In genomic region chrX:107076158-107076557, GRCh38 we compare ENCODE assay signal across 30 cellular contexts.
"Had no signal": no experiment of that assay in that cellular context is flagged by ENCODE, and none has a peak within 500 bp of the region (broad histone marks: within the 10 kb centered on the region; RNA-seq: fewer than 3 reads in every experiment).

No MANE protein-coding gene starts in this region.

- H2AFZ ChIP-seq: neural progenitor cell, parathyroid adenoma had no signal

- ATAC-seq: natural killer cell; psoas muscle; right cardiac atrium; right lobe of liver; stimulated activated memory B cell treated with anti-CD40 and anti-IgM and Interleukin-4, amounts not matched to agents 10 μg/mL and 1 μg/mL and 100 μg/mL, for 72 hours; stimulated activated naive CD8-positive, alpha-beta T cell treated with anti-CD3 and anti-CD28 coated beads, Interleukin-15, amount 100 ng/mL, for 72 hours; stimulated activated naive CD8-positive, alpha-beta T cell treated with anti-CD3 and anti-CD28 coated beads, Interleukin-15, Interleukin-2, amounts not matched to agents 100 U/mL and 50 U/mL, for 24 hours; upper lobe of right lung had no signal

- FAIRE-seq: small intestine had no signal

- H3K4me1 ChIP-seq: neural progenitor cell, parathyroid adenoma, psoas muscle, right lobe of liver, sigmoid colon, suprapubic skin, testis, tibial artery, transverse colon, upper lobe of right lung, uterus had no signal

- H3K4me3 ChIP-seq: neural progenitor cell, ovary, psoas muscle, right lobe of liver, sigmoid colon, suprapubic skin, testis, tibial artery, transverse colon, upper lobe of right lung, uterus had no signal

- H3K27me3 Mint-ChIP-seq: progenitor cell of endocrine pancreas; stimulated activated memory B cell treated with anti-CD40 and anti-IgM and Interleukin-4, amounts not matched to agents 10 μg/mL and 1 μg/mL and 100 μg/mL, for 72 hours; stimulated activated naive CD8-positive, alpha-beta T cell treated with anti-CD3 and anti-CD28 coated beads, Interleukin-15, amount 100 ng/mL, for 72 hours; type B pancreatic cell had no signal

- H3K9ac ChIP-seq: neural progenitor cell, parathyroid adenoma had no signal

- H3K27me3 ChIP-seq: neural progenitor cell, ovary, right lobe of liver, sigmoid colon, suprapubic skin, testis, tibial artery, transverse colon, upper lobe of right lung, uterus had no signal

- H3K9me3 ChIP-seq: suprapubic skin, testis, transverse colon, upper lobe of right lung had no signal

- H3K36me3 ChIP-seq: ovary, right lobe of liver, sigmoid colon, suprapubic skin, transverse colon, upper lobe of right lung, uterus had no signal

- H3K79me2 ChIP-seq: parathyroid adenoma had no signal

- H3K27ac ChIP-seq: neural progenitor cell, ovary, parathyroid adenoma, psoas muscle, right lobe of liver, sigmoid colon, suprapubic skin, testis, tibial artery, transverse colon, upper lobe of right lung, uterus had no signal

- H3K27ac Mint-ChIP-seq: natural killer cell; nephron; neural progenitor cell; progenitor cell of endocrine pancreas; stimulated activated memory B cell treated with anti-CD40 and anti-IgM and Interleukin-4, amounts not matched to agents 10 μg/mL and 1 μg/mL and 100 μg/mL, for 72 hours; stimulated activated naive CD8-positive, alpha-beta T cell treated with anti-CD3 and anti-CD28 coated beads, Interleukin-15, amount 100 ng/mL, for 72 hours; type B pancreatic cell had no signal

- H3K4me1 Mint-ChIP-seq: nephron, neural progenitor cell had no signal

- H3K4me3 Mint-ChIP-seq: natural killer cell; nephron; neural progenitor cell; stimulated activated memory B cell treated with anti-CD40 and anti-IgM and Interleukin-4, amounts not matched to agents 10 μg/mL and 1 μg/mL and 100 μg/mL, for 72 hours; stimulated activated naive CD8-positive, alpha-beta T cell treated with anti-CD3 and anti-CD28 coated beads, Interleukin-15, amount 100 ng/mL, for 72 hours; type B pancreatic cell had no signal

- H3K4me2 ChIP-seq: neural progenitor cell had no signal

- DNase-seq: natural killer cell; occipital lobe; ovary; posterior cingulate gyrus; psoas muscle; right cardiac atrium; right lobe of liver; sigmoid colon; small intestine; stimulated activated CD4-positive, alpha-beta T cell treated with anti-CD3 and anti-CD28 coated beads, Interleukin-12 subunit alpha, Interleukin-12 subunit beta, amount 100 ng/mL, for 4 hours; stimulated activated CD4-positive, alpha-beta T cell treated with anti-CD3 and anti-CD28 coated beads, Interleukin-1b, Interleukin-23, amount 100 ng/mL, for 48 hours; stimulated activated CD4-positive, alpha-beta T cell treated with anti-CD3 and anti-CD28 coated beads, Interleukin-4, amount 100 ng/mL, for 1 hour; stimulated activated CD4-positive, alpha-beta T cell treated with anti-CD3 and anti-CD28 coated beads, Interleukin-4, amount 100 ng/mL, for 4 hours; stimulated activated CD8-positive, alpha-beta memory T cell treated with anti-CD3 and anti-CD28 coated beads, Interleukin-4, amount 100 ng/mL, for 48 hours; stimulated activated naive CD4-positive, alpha-beta T cell; stimulated activated naive CD8-positive, alpha-beta T cell treated with anti-CD3 and anti-CD28 coated beads, Interleukin-15, amount 100 ng/mL, for 72 hours; stimulated activated naive CD8-positive, alpha-beta T cell treated with anti-CD3 and anti-CD28 coated beads, Interleukin-15, Interleukin-2, amounts not matched to agents 100 U/mL and 50 U/mL, for 24 hours; substantia nigra; testis; tibial artery; transverse colon; upper lobe of right lung; uterus had no signal
